In genomic region chr18:105161-106053, GRCh38 we compare ENCODE assay signal across 5 cellular contexts. TPM values are rescaled to one million over a fixed set of nuclear protein-coding genes. Genes with fewer than 3 reads are reported as not detected.
"Had no signal": no experiment of that assay in that cellular context is flagged by ENCODE, and none has a peak within 500 bp of the region (broad histone marks: within the 10 kb centered on the region; RNA-seq: fewer than 3 reads in every experiment).

No MANE protein-coding gene starts in this region.

RNA-seq across cellular contexts. Expression of gene TUBB8B, which starts 56.0 kb away (rescaled TPM):
- total RNA-seq: astrocyte; cardiac septum; hepatocyte; right atrium auricular region; T-helper 1 cell treated with Interleukin-12 subunit alpha and Interleukin-12 subunit beta and Interleukin-4 antibody, amounts not matched to agents 30 ng/mL and 1 ng/mL, for 36 hours had no signal
